In the genomic region with DNA sequence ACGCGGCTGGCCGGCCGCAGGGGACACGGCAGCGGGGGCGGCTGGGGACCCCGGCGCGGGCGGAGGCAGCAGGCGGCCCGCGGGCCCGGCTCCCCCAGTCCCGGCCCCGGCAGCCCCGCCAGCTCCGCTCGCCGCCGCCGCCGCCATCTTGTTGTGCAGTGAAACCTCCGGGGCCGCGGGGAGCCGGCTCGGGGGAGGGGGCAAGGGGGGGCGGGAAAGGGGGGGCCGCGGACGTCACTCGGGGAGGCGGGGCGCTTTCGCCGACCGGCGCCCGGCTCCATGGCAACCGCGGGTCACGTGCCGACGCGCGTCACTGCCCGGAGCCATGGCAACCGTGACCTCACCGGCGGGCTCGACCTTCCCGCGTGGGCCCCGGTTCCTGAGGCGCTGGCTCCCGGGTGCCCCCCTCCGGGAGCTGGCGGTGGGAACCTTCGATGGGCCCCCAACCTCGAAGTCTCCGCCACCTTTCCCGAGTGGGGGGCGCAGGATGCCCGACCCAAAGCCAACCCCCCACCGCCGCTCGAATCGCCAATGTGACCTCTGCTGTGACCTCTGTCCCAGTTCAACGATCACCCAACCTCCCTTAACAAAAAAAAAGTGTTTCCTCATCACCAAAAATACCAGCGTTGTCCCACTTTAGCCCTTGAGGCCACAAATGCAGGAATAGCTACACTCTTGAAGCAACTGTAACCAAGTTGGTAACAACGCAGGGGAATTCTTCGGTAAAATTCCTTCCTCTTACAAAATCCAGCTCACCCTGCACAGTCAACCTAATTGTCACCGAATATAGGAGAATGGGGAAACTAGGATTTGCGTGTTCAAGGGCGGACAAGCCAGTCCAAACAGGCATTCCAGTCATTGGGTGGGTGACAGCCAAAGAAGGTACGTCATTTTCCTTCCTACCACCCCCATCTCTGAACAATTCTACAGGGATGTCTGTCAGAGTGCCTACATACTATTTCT, we compare ENCODE assay signal across 8 cellular contexts. TPM values are rescaled to one million over a fixed set of nuclear protein-coding genes. Genes with fewer than 3 reads are reported as not detected.
DNase-seq lines count a peak whose midpoint lies in the region; ATAC-seq, FAIRE-seq and TF ChIP-seq lines count a peak whose summit lies in the region.

A gene (minus strand): TSS at position 160 of the 963 bp plus-strand sequence. CDS start 13 bp downstream, at position 147.

- DNase-seq in NCI-H2171 (lab: John Stamatoyannopoulos, UW) (peak; percentile 97), T47D (ENCODE audit: low read depth in 1 of 2, low spot score in 1 of 2) (peak; percentile 94 to 98), iPS-NIHi11 (ENCODE audit: low spot score) (peak; percentile 100), small intestine (peak; percentile 84)

- H3K36me3 ChIP-seq in small intestine (ENCODE audit: control insufficient read depth in 2 of 2, insufficient read depth in 2 of 2, low read length in 2 of 2) = no peaks in the 10 kb centered on the region

- H3K27ac ChIP-seq in 22Rv1 (peak within 1 kb of the TSS; percentile 64), VCaP (peak within 1 kb of the TSS; percentile 94), small intestine (ENCODE audit: low read depth in 1 of 2, low read length in 1 of 2) (peak within 1 kb of the TSS; percentile 89 to 97)

- peaks cover 8 to 16% of the 10 kb centered on the region in 2 donors for H3K4me1 ChIP-seq in small intestine (ENCODE audit: control insufficient read depth in 2 of 2, insufficient read depth in 1 of 2, low read depth in 1 of 2, low read length in 1 of 2)

- whole genome bisulfite sequencing in small intestine, 3 donors = 2 to 7% (median 3%) methylated on average over 40 to 77 of the region's 78 CpGs

- FAIRE-seq in small intestine (lab: Jason Lieb, UNC) = no peak

- in situ Hi-C loops in T47D (cut with HindIII; ENCODE audit: low pct_unique_long_range_greater_than_20kb, low sequenced_read_pairs) = no loop called here

- TF ChIP-seq CTCF in 22Rv1 (IDR thresholded peaks at IDR 0.05) (no peak), VCaP (conservative IDR thresholded peaks at IDR 0.05) (peak; percentile 49)

- ATAC-seq in HG03095 (IDR thresholded peaks at IDR 0.05; ENCODE audit: unreplicated experiment) = peak; percentile 66

- H3K9me3 ChIP-seq in small intestine (ENCODE audit: control insufficient read depth, low read depth) = no peaks in the 10 kb centered on the region

- TF ChIP-seq POLR2A in GM18526 (IDR thresholded peaks at IDR 0.05; ENCODE audit: extremely low read depth, insufficient read length) = peak; percentile 46

- H3K4me3 ChIP-seq in small intestine (ENCODE audit: low read depth in 1 of 2, low read length in 2 of 2) = peak within 1 kb of the TSS; percentile 96 to 100

- no peaks in the 10 kb centered on the region for H3K27me3 ChIP-seq in small intestine (ENCODE audit: control insufficient read depth in 2 of 2, insufficient read depth in 2 of 2, low read length in 2 of 2)

RNA-seq across cellular contexts. Expression of the gene that starts here (rescaled TPM):
- 10 to 100 TPM in 1 of 3 donors, 1 to 10 TPM in 2; 4.9 to 10.5 (median 7.6) TPM for polyA plus RNA-seq in small intestine

Comparison
In these comparisons a context has a peak if more than half of its experiments do, and no peak if none do; other contexts are left out.
1. Peak in every context shown above with its lines: DNase-seq, ATAC-seq, H3K4me3 ChIP-seq and H3K27ac ChIP-seq.